1 cellular context compared by ENCODE assay signal in genomic region chr17:81683584-81684441, GRCh38.
TF ChIP-seq lines count a peak whose summit lies in the region.

ARL16 (minus strand) TSS chr17:81683797; CDS start chr17:81683753, 44 bp downstream.
HGS (plus strand) TSS chr17:81684011; CDS start chr17:81684067, 56 bp downstream.

TF ChIP-seq in HEK293, 187 proteins besides CTCF, POLR2A, EP300 and RAD21 (continued from another document and continues in another):
- TF ChIP-seq INSM2 (tag by site-specific recombination; IDR thresholded peaks at IDR 0.05) (peak; percentile 54; the same call in 1 of the 2 replicates), ZXDB (tag by site-specific recombination; IDR thresholded peaks at IDR 0.05) (peak; percentile 73), KLF9 (tag by site-specific recombination; IDR thresholded peaks at IDR 0.05; ENCODE audit: low read depth) (peak; percentile 78; the same call in 1 of the 2 replicates), ZBTB10 (tag by site-specific recombination; IDR thresholded peaks at IDR 0.05) (peak; percentile 96), ZNF596 (tag by site-specific recombination; IDR thresholded peaks at IDR 0.05) (peak; percentile 55; the same call in 1 of the 2 replicates), ZNF335 (tag by site-specific recombination; conservative IDR thresholded peaks at IDR 0.05) (peak; percentile 64), ZNF677 (tag by site-specific recombination; IDR thresholded peaks at IDR 0.05) (peak; percentile 54; the same call in 1 of the 2 replicates), ZNF560 (tag by site-specific recombination; IDR thresholded peaks at IDR 0.05; ENCODE audit: borderline replicate concordance) (no peak), ZFHX2 (tag by site-specific recombination; conservative IDR thresholded peaks at IDR 0.05) (0 out of 2 replicates have a peak, but pooled peaks have one; percentile 4), ZEB2 (tag by site-specific recombination; IDR thresholded peaks at IDR 0.05) (peak; percentile 90), ZNF701 (tag by site-specific recombination; IDR thresholded peaks at IDR 0.05) (no peak), GLIS1 (tag by site-specific recombination; IDR thresholded peaks at IDR 0.05) (peak; percentile 86), ZNF76 (tag by site-specific recombination; IDR thresholded peaks at IDR 0.05; ENCODE audit: borderline replicate concordance, low read depth) (0 out of 2 replicates have a peak, but pooled peaks have one; percentile 58), ZNF549 (tag by site-specific recombination; IDR thresholded peaks at IDR 0.05) (no peak), ZNF184 (tag by site-specific recombination; IDR thresholded peaks at IDR 0.05) (0 out of 2 replicates have a peak, but pooled peaks have one; percentile 12), KLF17 (tag by site-specific recombination; IDR thresholded peaks at IDR 0.05) (0 out of 2 replicates have a peak, but pooled peaks have one; percentile 34), ZBTB6 (tag by site-specific recombination; IDR thresholded peaks at IDR 0.05) (peak; percentile 99), ZNF621 (tag by site-specific recombination; IDR thresholded peaks at IDR 0.05) (no peak), PBX3 (CRISPR knock-in tag; IDR thresholded peaks at IDR 0.05) (peak; percentile 60), KLF10 (tag by site-specific recombination; IDR thresholded peaks at IDR 0.05) (peak; percentile 83), BCL11B (tag by site-specific recombination; IDR thresholded peaks at IDR 0.05; ENCODE audit: low read depth) (peak; percentile 67; the same call in 1 of the 2 replicates), YY1 (tag by site-specific recombination; IDR thresholded peaks at IDR 0.05) (0 out of 2 replicates have a peak, but pooled peaks have one; percentile 14), ZNF223 (tag by site-specific recombination; IDR thresholded peaks at IDR 0.05) (no peak), ZNF623 (tag by site-specific recombination; IDR thresholded peaks at IDR 0.05) (peak; percentile 17; the same call in 1 of the 2 replicates), PRDM10 (tag by site-specific recombination; IDR thresholded peaks at IDR 0.05) (peak; percentile 59), ZNF660 (tag by site-specific recombination; IDR thresholded peaks at IDR 0.05) (peak; percentile 75; the same call in 1 of the 2 replicates), ZBTB7A (tag by site-specific recombination; IDR thresholded peaks at IDR 0.05; ENCODE audit: low read depth) (no peak), ZBTB26 (tag by site-specific recombination; optimal IDR thresholded peaks at IDR 0.05) (peak; percentile 99), KLF1 (tag by site-specific recombination; IDR thresholded peaks at IDR 0.05) (peak; percentile 47; the same call in 1 of the 2 replicates), YY2 (tag by site-specific recombination; IDR thresholded peaks at IDR 0.05) (0 out of 2 replicates have a peak, but pooled peaks have one; percentile 20), ZNF146 (tag by site-specific recombination; IDR thresholded peaks at IDR 0.05) (no peak), ZNF518A (tag by site-specific recombination; conservative IDR thresholded peaks at IDR 0.05; ENCODE audit: low read depth) (peak; percentile 33; the same call in 1 of the 2 replicates), ZIC2 (tag by site-specific recombination; IDR thresholded peaks at IDR 0.05) (peak; percentile 88), ZNF561 (tag by site-specific recombination; IDR thresholded peaks at IDR 0.05; ENCODE audit: borderline replicate concordance) (0 out of 2 replicates have a peak, but pooled peaks have one; percentile 6), ZSCAN30 (tag by site-specific recombination; IDR thresholded peaks at IDR 0.05) (0 out of 2 replicates have a peak, but pooled peaks have one; percentile 32), ZBTB20 (tag by site-specific recombination; IDR thresholded peaks at IDR 0.05) (peak; percentile 19; the same call in 1 of the 2 replicates), SP7 (tag by site-specific recombination; IDR thresholded peaks at IDR 0.05) (peak; percentile 85), ZBTB8A (tag by site-specific recombination; IDR thresholded peaks at IDR 0.05) (peak; percentile 90), WT1 (tag by site-specific recombination; IDR thresholded peaks at IDR 0.05) (no peak; the same call in 1 of the 2 replicates), ZNF2 (tag by site-specific recombination; IDR thresholded peaks at IDR 0.05) (0 out of 2 replicates have a peak, but pooled peaks have one; percentile 14)
